Comparison of ENCODE assay signal across 23 cellular contexts in the genomic region with DNA sequence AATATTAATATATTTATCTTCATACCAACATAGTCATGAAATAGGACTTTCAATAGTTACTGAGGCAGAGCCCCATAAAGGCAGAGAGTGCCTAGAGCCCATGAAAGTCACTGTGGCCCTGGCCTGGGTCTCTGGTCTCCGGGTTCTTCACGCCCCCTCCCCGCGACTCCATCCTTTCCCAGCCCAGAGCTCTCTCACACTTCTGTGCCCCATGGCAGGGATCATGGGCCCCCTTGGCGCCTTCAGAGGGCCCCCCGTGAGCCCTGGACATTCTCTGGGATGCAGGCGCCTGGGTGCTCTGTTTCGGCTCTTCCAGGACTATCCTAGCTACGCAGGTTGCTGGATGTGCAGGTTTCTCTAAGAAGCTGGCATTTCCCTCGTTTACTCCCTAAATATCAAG.
DNase-seq lines count a peak whose midpoint lies in the region; ATAC-seq, FAIRE-seq and TF ChIP-seq lines count a peak whose summit lies in the region.
"Had no signal": no experiment of that assay in that cellular context is flagged by ENCODE, and none has a peak within 500 bp of the region (broad histone marks: within the 10 kb centered on the region; RNA-seq: fewer than 3 reads in every experiment).

No MANE protein-coding gene starts in this region.

- H3K9ac ChIP-seq in liver (ENCODE audit: low read depth in 1 of 2, low read length in 2 of 2), result no peak overlapping the region
- no peak overlapping the region for H3K9ac ChIP-seq in HepG2 (ENCODE audit: insufficient read depth, low read depth, low read length)
- H3K9ac ChIP-seq: BLaER1, GM23248 had no signal

- no peaks in the 10 kb centered on the region for H3K36me3 Mint-ChIP-seq in type B pancreatic cell

- FAIRE-seq in HepG2 (lab: Jason Lieb, UNC), result no peak
- FAIRE-seq: A204.1, D721Med, G401.6, GM12892, H1 had no signal

- H3K4me3 ChIP-seq in liver (ENCODE audit: low read depth in 1 of 3, low read length in 3 of 3), result no peak overlapping the region
- no peak overlapping the region for H3K4me3 ChIP-seq in HepG2 (replicated peaks in 1 of 3; ENCODE audit: insufficient read depth in 1 of 3, low read depth in 2 of 3, low read length in 3 of 3)
- H3K4me3 ChIP-seq: BLaER1, GM23248 had no signal

- no peak overlapping the region for H3K4me2 ChIP-seq in HepG2 (ENCODE audit: low read depth, low read length)
- H3K4me2 ChIP-seq: BLaER1 had no signal

- H3K4me3 Mint-ChIP-seq in type B pancreatic cell, result no peak overlapping the region
- H3K4me3 Mint-ChIP-seq: B cell; CD4-positive, alpha-beta T cell; CD8-positive, alpha-beta memory T cell; H9 had no signal

- peaks cover 11 to 47% (median 38%) of the 10 kb centered on the region in 4 donors for H3K4me1 ChIP-seq in liver (ENCODE audit: control insufficient read depth in 4 of 4, insufficient read depth in 4 of 4, low read length in 3 of 4)
- H3K4me1 ChIP-seq in HepG2 (ENCODE audit: insufficient read depth, low read length), result no peaks in the 10 kb centered on the region

- POLR2A ChIA-PET in HepG2 (lab: Yijun Ruan, JAX), result no interaction called here

- TF ChIP-seq CTCF in liver (IDR thresholded peaks at IDR 0.05; ENCODE audit: low read depth, low read length, missing input control) (no peak), HepG2 (CRISPR knock-in tag; IDR thresholded peaks at IDR 0.05) (no peak), type B pancreatic cell (conservative IDR thresholded peaks at IDR 0.05) (no peak)

- no peaks in the 10 kb centered on the region for H4K20me1 ChIP-seq in HepG2 (ENCODE audit: insufficient read depth, low read length)
- H4K20me1 ChIP-seq: BLaER1 had no signal

- 92% methylated on average over 10 of the region's 10 CpGs for WGBS in liver
- 18% methylated on average over 10 of the region's 10 CpGs for WGBS in HepG2 (ENCODE audit: low lambda C conversion rate)

- no peaks in the 10 kb centered on the region for H3K79me2 ChIP-seq in HepG2 (ENCODE audit: insufficient read depth, low read length)

- peaks cover 7% of the 10 kb centered on the region for H3K9me3 Mint-ChIP-seq in type B pancreatic cell
- H3K9me3 Mint-ChIP-seq: H9 had no signal

- H3K27ac ChIP-seq in liver (ENCODE audit: low read depth in 1 of 2, low read length in 2 of 2) (peak overlapping the region; percentile 56 to 78), HepG2 (ENCODE audit: extremely low read length, insufficient read depth, low read length) (no peak overlapping the region)
- H3K27ac ChIP-seq: 22Rv1, BLaER1, C4-2B, GM23248 had no signal

- TF ChIP-seq EP300 in HepG2 (IDR thresholded peaks at IDR 0.05; ENCODE audit: low read depth in 2 of 2, low read length in 2 of 2) (no peak), HepG2 (CRISPR knock-in tag; IDR thresholded peaks at IDR 0.05; ENCODE audit: borderline replicate concordance) (no peak)

- no peak for TF ChIP-seq RAD21 in liver (IDR thresholded peaks at IDR 0.05)
- no peak for TF ChIP-seq RAD21 in HepG2 (CRISPR knock-in tag; IDR thresholded peaks at IDR 0.05)

- no peak for DNase-seq in HepG2 (ENCODE audit: low spot score)
- peak; percentile 51 for DNase-seq in mesenteric fat pad (ENCODE audit: low spot score)
- no peak for DNase-seq in type B pancreatic cell (ENCODE audit: extremely low spot score, unreplicated experiment)
- DNase-seq in SHP77 treated with DMSO at 0.1 percent for 48 hours (lab: John Stamatoyannopoulos, UW), result no peak
- no peak for DNase-seq in EL
- DNase-seq: CD4-positive, alpha-beta T cell; CD8-positive, alpha-beta memory T cell; DMS 273 treated with DMSO at 0.1 percent for 48 hours; DMS53; DMS79 treated with DMSO at 0.1 percent for 48 hours; GM23248; H9 had no signal

- no peaks in the 10 kb centered on the region for H3K27me3 ChIP-seq in liver (ENCODE audit: control insufficient read depth in 4 of 4, insufficient read depth in 4 of 4, low read length in 3 of 4)
- H3K27me3 ChIP-seq in HepG2 (ENCODE audit: control insufficient read depth in 1 of 2, insufficient read depth in 2 of 2, low read length in 2 of 2), result no peaks in the 10 kb centered on the region; a peak in 1 of 5 replicates
- H3K27me3 ChIP-seq: BLaER1 had no signal

- TF ChIP-seq POLR2A in HepG2 (IDR thresholded peaks at IDR 0.05; ENCODE audit: insufficient read depth in 1 of 2, low read depth in 2 of 2, low read length in 2 of 2), result no peak

- H3K4me1 Mint-ChIP-seq in type B pancreatic cell (ENCODE audit: unreplicated experiment), result peaks cover 3% of the 10 kb centered on the region
- H3K4me1 Mint-ChIP-seq: B cell; CD8-positive, alpha-beta memory T cell; H9 had no signal

- H2AFZ ChIP-seq in HepG2 (ENCODE audit: low read length), result no peak overlapping the region
- H2AFZ ChIP-seq: GM23248 had no signal

- no TSS peak for BruUV-seq in HepG2 (replicated peaks; lab: Mats Ljungman, UMichigan)

- intact Hi-C loops in HepG2 (cut with micrococcal nuclease; ENCODE audit: unreplicated experiment), result no loop called here

- CTCF ChIA-PET in HepG2 (lab: Yijun Ruan, JAX; ENCODE audit: low intra/inter-chr PET ratio, low total read pairs), result no interaction called here

- peaks cover 41% of the 10 kb centered on the region for H3K27me3 Mint-ChIP-seq in type B pancreatic cell

- H3K9me3 ChIP-seq in liver (ENCODE audit: control insufficient read depth in 4 of 4, low read length in 3 of 4) (no peaks in the 10 kb centered on the region), HepG2 (ENCODE audit: low read length) (no peaks in the 10 kb centered on the region)

- peak overlapping the region; percentile 9 for H3K27ac Mint-ChIP-seq in type B pancreatic cell
- H3K27ac Mint-ChIP-seq: B cell; CD4-positive, alpha-beta T cell; CD8-positive, alpha-beta memory T cell had no signal

- no peaks in the 10 kb centered on the region for H3K36me3 ChIP-seq in liver (ENCODE audit: control insufficient read depth in 4 of 4, insufficient read depth in 3 of 4, low read depth in 1 of 4, low read length in 3 of 4)
- no peaks in the 10 kb centered on the region; a peak in 1 of 5 replicates for H3K36me3 ChIP-seq in HepG2 (replicated peaks in 1 of 2; ENCODE audit: control insufficient read depth in 1 of 2, insufficient read depth in 2 of 2, low read length in 2 of 2)
- H3K36me3 ChIP-seq: BLaER1 had no signal

- no peak for ATAC-seq in HepG2
- ATAC-seq: HCT116 had no signal

- in situ Hi-C loops in HepG2 (cut with HindIII; ENCODE audit: extremely low pct_ligation_motif_present, low pct_unique_long_range_greater_than_20kb), result no loop called here

TF ChIP-seq in liver, 16 proteins besides CTCF, POLR2A, EP300 and RAD21:
- TF ChIP-seq RXRA (IDR thresholded peaks at IDR 0.05), result no peak
- TF ChIP-seq SP1 (IDR thresholded peaks at IDR 0.05), result no peak
- TF ChIP-seq HNF4A (conservative IDR thresholded peaks at IDR 0.05), result no peak
- no peak for TF ChIP-seq EGR1 (IDR thresholded peaks at IDR 0.05; ENCODE audit: low read depth in 2 of 2)
- no peak for TF ChIP-seq FOXA1 (IDR thresholded peaks at IDR 0.05)
- TF ChIP-seq, protein P1, sequence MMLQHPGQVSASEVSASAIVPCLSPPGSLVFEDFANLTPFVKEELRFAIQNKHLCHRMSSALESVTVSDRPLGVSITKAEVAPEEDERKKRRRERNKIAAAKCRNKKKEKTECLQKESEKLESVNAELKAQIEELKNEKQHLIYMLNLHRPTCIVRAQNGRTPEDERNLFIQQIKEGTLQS (IDR thresholded peaks at IDR 0.05), result no peak

TF ChIP-seq in HepG2, 621 proteins besides CTCF, POLR2A, EP300 and RAD21:
- TF ChIP-seq, protein P2, sequence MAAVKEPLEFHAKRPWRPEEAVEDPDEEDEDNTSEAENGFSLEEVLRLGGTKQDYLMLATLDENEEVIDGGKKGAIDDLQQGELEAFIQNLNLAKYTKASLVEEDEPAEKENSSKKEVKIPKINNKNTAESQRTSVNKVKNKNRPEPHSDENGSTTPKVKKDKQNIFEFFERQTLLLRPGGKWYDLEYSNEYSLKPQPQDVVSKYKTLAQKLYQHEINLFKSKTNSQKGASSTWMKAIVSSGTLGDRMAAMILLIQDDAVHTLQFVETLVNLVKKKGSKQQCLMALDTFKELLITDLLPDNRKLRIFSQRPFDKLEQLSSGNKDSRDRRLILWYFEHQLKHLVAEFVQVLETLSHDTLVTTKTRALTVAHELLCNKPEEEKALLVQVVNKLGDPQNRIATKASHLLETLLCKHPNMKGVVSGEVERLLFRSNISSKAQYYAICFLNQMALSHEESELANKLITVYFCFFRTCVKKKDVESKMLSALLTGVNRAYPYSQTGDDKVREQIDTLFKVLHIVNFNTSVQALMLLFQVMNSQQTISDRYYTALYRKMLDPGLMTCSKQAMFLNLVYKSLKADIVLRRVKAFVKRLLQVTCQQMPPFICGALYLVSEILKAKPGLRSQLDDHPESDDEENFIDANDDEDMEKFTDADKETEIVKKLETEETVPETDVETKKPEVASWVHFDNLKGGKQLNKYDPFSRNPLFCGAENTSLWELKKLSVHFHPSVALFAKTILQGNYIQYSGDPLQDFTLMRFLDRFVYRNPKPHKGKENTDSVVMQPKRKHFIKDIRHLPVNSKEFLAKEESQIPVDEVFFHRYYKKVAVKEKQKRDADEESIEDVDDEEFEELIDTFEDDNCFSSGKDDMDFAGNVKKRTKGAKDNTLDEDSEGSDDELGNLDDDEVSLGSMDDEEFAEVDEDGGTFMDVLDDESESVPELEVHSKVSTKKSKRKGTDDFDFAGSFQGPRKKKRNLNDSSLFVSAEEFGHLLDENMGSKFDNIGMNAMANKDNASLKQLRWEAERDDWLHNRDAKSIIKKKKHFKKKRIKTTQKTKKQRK (IDR thresholded peaks at IDR 0.05; ENCODE audit: low read length), result no peak
- TF ChIP-seq NAIF1 (CRISPR knock-in tag; IDR thresholded peaks at IDR 0.05; ENCODE audit: borderline replicate concordance) (no peak), NCOA2 (CRISPR knock-in tag; IDR thresholded peaks at IDR 0.05) (no peak), CHD2 (IDR thresholded peaks at IDR 0.05; ENCODE audit: low read depth, low read length) (no peak), ATF7-NPFF (CRISPR knock-in tag; IDR thresholded peaks at IDR 0.05; ENCODE audit: low read depth) (no peak), ZNF350 (CRISPR knock-in tag; IDR thresholded peaks at IDR 0.05; ENCODE audit: borderline replicate concordance, low read depth) (no peak), ZNF788 (CRISPR knock-in tag; IDR thresholded peaks at IDR 0.05; ENCODE audit: borderline replicate concordance) (no peak), EEA1 (CRISPR knock-in tag; IDR thresholded peaks at IDR 0.05; ENCODE audit: borderline replicate concordance) (no peak), FOXO1 (CRISPR knock-in tag; IDR thresholded peaks at IDR 0.05) (no peak), ZFP41 (CRISPR knock-in tag; IDR thresholded peaks at IDR 0.05; ENCODE audit: borderline replicate concordance) (no peak), JUN (CRISPR knock-in tag; IDR thresholded peaks at IDR 0.05) (no peak)
